24 cellular contexts compared by ENCODE assay signal in genomic region chr16:83530293-83530692, GRCh38.
DNase-seq lines count a peak whose midpoint lies in the region; ATAC-seq and TF ChIP-seq lines count a peak whose summit lies in the region.
"Had no signal": no experiment of that assay in that cellular context is flagged by ENCODE, and none has a peak within 500 bp of the region (broad histone marks: within the 10 kb centered on the region; RNA-seq: fewer than 3 reads in every experiment).

No MANE protein-coding gene starts in this region.

- H3K36me3 Mint-ChIP-seq in activated T-helper 17 cell treated with anti-CD3 and anti-CD28 coated beads, Interleukin-2, amount 50 U/mL, for 72 hours (ENCODE audit: low read depth), result no peaks in the 10 kb centered on the region
- H3K36me3 Mint-ChIP-seq: CD14-positive monocyte; naive thymus-derived CD8-positive, alpha-beta T cell had no signal

- H3K27me3 ChIP-seq in SK-N-SH (ENCODE audit: insufficient read depth) (no peaks in the 10 kb centered on the region), MG63 (no peaks in the 10 kb centered on the region), upper lobe of left lung (no peaks in the 10 kb centered on the region)
- H3K27me3 ChIP-seq: adrenal gland, heart left ventricle, tibial artery had no signal

- H3K9me2 ChIP-seq in SK-N-SH, result no peaks in the 10 kb centered on the region

- no peaks in the 10 kb centered on the region for H3K36me3 ChIP-seq in SK-N-SH (replicated peaks in 1 of 2; ENCODE audit: control insufficient read depth in 1 of 2, insufficient read depth in 2 of 2, low read length in 1 of 2)
- H3K36me3 ChIP-seq in MG63, result no peaks in the 10 kb centered on the region
- H3K36me3 ChIP-seq in upper lobe of left lung, result no peaks in the 10 kb centered on the region
- H3K36me3 ChIP-seq: adrenal gland, heart left ventricle, tibial artery had no signal

- no peak for TF ChIP-seq POLR2A in upper lobe of left lung (IDR thresholded peaks at IDR 0.05)

- intact Hi-C loops in Right ventricle myocardium inferior (cut with DNase I), result no loop called here

- no peaks in the 10 kb centered on the region for H3K9me3 ChIP-seq in SK-N-SH
- no peaks in the 10 kb centered on the region for H3K9me3 ChIP-seq in MG63
- no peaks in the 10 kb centered on the region for H3K9me3 ChIP-seq in upper lobe of left lung
- H3K9me3 ChIP-seq: adrenal gland, heart left ventricle, tibial artery had no signal

- H3K4me2 ChIP-seq in SK-N-SH, result 0 out of 2 replicates have a peak overlapping the region, but pooled peaks have one; percentile 5

- H3K4me3 Mint-ChIP-seq in activated T-helper 17 cell treated with anti-CD3 and anti-CD28 coated beads, Interleukin-2, amount 50 U/mL, for 72 hours, result no peak overlapping the region
- H3K4me3 Mint-ChIP-seq: activated CD8-positive, alpha-beta T cell treated with anti-CD3 and anti-CD28 coated beads, Interleukin-2, amount 10 ng/mL, durations not matched to agents 7 days and 5 days; CD14-positive monocyte; endodermal cell; naive thymus-derived CD8-positive, alpha-beta T cell; stimulated activated naive CD8-positive, alpha-beta T cell treated with anti-CD3 and anti-CD28 coated beads, Interleukin-15, Interleukin-2, amounts not matched to agents 100 ng/mL and 50 ng/mL, for 24 hours had no signal

- H3K27ac ChIP-seq in SK-N-SH (ENCODE audit: low read depth in 2 of 2, low read length in 1 of 2) (peak overlapping the region in 1 of 2 experiments; percentile 32; a peak in 2 of 4 replicates), upper lobe of left lung (no peak overlapping the region)
- H3K27ac ChIP-seq: adrenal gland, coronary artery, heart left ventricle, tibial artery had no signal

- no peaks in the 10 kb centered on the region for H3K27me3 Mint-ChIP-seq in activated T-helper 17 cell treated with anti-CD3 and anti-CD28 coated beads, Interleukin-2, amount 50 U/mL, for 72 hours

- no peak overlapping the region for H3K9ac ChIP-seq in SK-N-SH

- TF ChIP-seq EP300 in SK-N-SH (IDR thresholded peaks at IDR 0.05; ENCODE audit: borderline replicate concordance in 1 of 2, low read depth in 1 of 2, low read length in 1 of 2), result no peak
- TF ChIP-seq EP300 in upper lobe of left lung (IDR thresholded peaks at IDR 0.05), result no peak

- H3K9me3 Mint-ChIP-seq in activated T-helper 17 cell treated with anti-CD3 and anti-CD28 coated beads, Interleukin-2, amount 50 U/mL, for 72 hours, result no peaks in the 10 kb centered on the region

- H3K27ac Mint-ChIP-seq in activated T-helper 17 cell treated with anti-CD3 and anti-CD28 coated beads, Interleukin-2, amount 50 U/mL, for 72 hours, result no peak overlapping the region
- H3K27ac Mint-ChIP-seq: activated CD8-positive, alpha-beta T cell treated with anti-CD3 and anti-CD28 coated beads, Interleukin-2, amount 10 ng/mL, durations not matched to agents 7 days and 5 days; CD14-positive monocyte; endodermal cell; naive thymus-derived CD8-positive, alpha-beta T cell; stimulated activated naive CD8-positive, alpha-beta T cell treated with anti-CD3 and anti-CD28 coated beads, Interleukin-15, Interleukin-2, amounts not matched to agents 100 ng/mL and 50 ng/mL, for 24 hours had no signal

- no peaks in the 10 kb centered on the region for H3K4me1 Mint-ChIP-seq in activated T-helper 17 cell treated with anti-CD3 and anti-CD28 coated beads, Interleukin-2, amount 50 U/mL, for 72 hours
- H3K4me1 Mint-ChIP-seq: CD14-positive monocyte; endodermal cell; naive thymus-derived CD8-positive, alpha-beta T cell had no signal

- H3K79me2 ChIP-seq in SK-N-SH (ENCODE audit: insufficient read depth), result no peaks in the 10 kb centered on the region

- POLR2A ChIA-PET in SK-N-SH (lab: Yijun Ruan, JAX), result no interaction called here

- H3K4me3 ChIP-seq in SK-N-SH (ENCODE audit: low read depth in 2 of 2, low read length in 1 of 2) (no peak overlapping the region), MG63 (no peak overlapping the region), fibroblast of mammary gland (ENCODE audit: control insufficient read depth, low read depth, low read length) (no peak overlapping the region), upper lobe of left lung (no peak overlapping the region)
- H3K4me3 ChIP-seq: adrenal gland, coronary artery, heart left ventricle, tibial artery had no signal

- ATAC-seq in SK-N-SH treated with all-trans-retinoic acid at 6 μM for 48 hours, result no peak; the same call in 2 of the 3 replicates
- no peak for ATAC-seq in Right ventricle myocardium inferior
- ATAC-seq in activated T-helper 17 cell treated with anti-CD3 and anti-CD28 coated beads, Interleukin-2, amount 50 U/mL, for 72 hours (replicated peaks), result no peak
- ATAC-seq in upper lobe of left lung (ENCODE audit: low FRiP score in 2 of 2), result no peak
- ATAC-seq: activated CD8-positive, alpha-beta T cell treated with anti-CD3 and anti-CD28 coated beads, Interleukin-2, amount 10 ng/mL, durations not matched to agents 7 days and 5 days; heart left ventricle; naive thymus-derived CD8-positive, alpha-beta T cell had no signal

- DNase-seq in SK-N-SH (no peak), MG63 (peak; percentile 21), fibroblast of mammary gland (ENCODE audit: low read depth) (peak; percentile 60), Right ventricle myocardium inferior (ENCODE audit: missing footprints) (no peak), midbrain (lab: John Stamatoyannopoulos, UW) (no peak), upper lobe of left lung (no peak)
- DNase-seq: 8988T; activated CD4-positive, CD25-positive, alpha-beta regulatory T cell treated with anti-CD3 and anti-CD28 coated beads, Interleukin-2, amount 50 U/mL, for 72 hours; activated CD8-positive, alpha-beta T cell treated with anti-CD3 and anti-CD28 coated beads, Interleukin-2, amount 10 ng/mL, durations not matched to agents 7 days and 5 days; activated gamma-delta T cell treated with Interleukin-2 at 50 U/mL for 16 hours; adrenal gland; endodermal cell; GOT3; heart left ventricle; mesendoderm; naive thymus-derived CD8-positive, alpha-beta T cell; NCI-H1436; NCI-H524 treated with DMSO at 0.1 percent for 48 hours; tibial artery had no signal

- H4K20me1 ChIP-seq in SK-N-SH (ENCODE audit: insufficient read depth), result no peaks in the 10 kb centered on the region

- CTCF ChIA-PET in SK-N-SH (lab: Yijun Ruan, JAX), result no interaction called here

- WGBS in SK-N-SH (ENCODE audit: low lambda C conversion rate), result 8% methylated on average over 3 of the region's 3 CpGs
- whole genome bisulfite sequencing in upper lobe of left lung, 2 donors, result 74 to 77% methylated on average over 3 of the region's 3 CpGs

- TF ChIP-seq RAD21 in SK-N-SH (IDR thresholded peaks at IDR 0.05; ENCODE audit: low read length), result no peak

- peaks cover 5% of the 10 kb centered on the region for H3F3A ChIP-seq in SK-N-SH (replicated peaks; ENCODE audit: insufficient read depth)

- no peak overlapping the region for H2AFZ ChIP-seq in SK-N-SH (ENCODE audit: low read depth)

- TF ChIP-seq CTCF in SK-N-SH (IDR thresholded peaks at IDR 0.05) (no peak), fibroblast of mammary gland (conservative IDR thresholded peaks at IDR 0.05; ENCODE audit: control insufficient read depth, insufficient read depth, low read depth, low read length) (no peak), upper lobe of left lung (IDR thresholded peaks at IDR 0.05) (no peak)

- H3K4me1 ChIP-seq in SK-N-SH (ENCODE audit: control insufficient read depth in 1 of 2, insufficient read depth in 2 of 2, low read depth in 1 of 2, low read length in 1 of 2) (peaks cover 0 to 6% of the 10 kb centered on the region in 2 experiments; a peak in 1 of 4 replicates), upper lobe of left lung (no peaks in the 10 kb centered on the region)
- H3K4me1 ChIP-seq: adrenal gland, heart left ventricle, tibial artery had no signal

TF ChIP-seq in SK-N-SH, 30 proteins besides CTCF, POLR2A, EP300 and RAD21:
- TF ChIP-seq TCF12 (IDR thresholded peaks at IDR 0.05), result 0 out of 2 replicates have a peak, but pooled peaks have one; percentile 39
- TF ChIP-seq CHD2 (IDR thresholded peaks at IDR 0.05; ENCODE audit: low read length, partially characterized antibody), result no peak

TF ChIP-seq in SK-N-SH treated with all-trans-retinoic acid at 6 μM for 48 hours, 23 proteins besides CTCF, POLR2A, EP300 and RAD21 (continues in another document):
- TF ChIP-seq CREB5 (CRISPR knock-in tag; IDR thresholded peaks at IDR 0.05; ENCODE audit: low read depth) (no peak), TSHZ2 (CRISPR knock-in tag; IDR thresholded peaks at IDR 0.05) (no peak), OSR1 (CRISPR knock-in tag; IDR thresholded peaks at IDR 0.05) (no peak), RARB (CRISPR knock-in tag; IDR thresholded peaks at IDR 0.05) (no peak), ZNF565 (CRISPR knock-in tag; conservative IDR thresholded peaks at IDR 0.05; ENCODE audit: low read depth) (no peak), ESRRG (CRISPR knock-in tag; IDR thresholded peaks at IDR 0.05) (no peak)

Comparison
In these comparisons a context has a peak if more than half of its experiments do, and no peak if none do; other contexts are left out.
1. DNase-seq: peak in MG63 (single experiment) and fibroblast of mammary gland (single experiment); none in SK-N-SH (single experiment), Right ventricle myocardium inferior (single experiment), midbrain (single experiment) and upper lobe of left lung (0 of 2).